Comparison of ENCODE assay signal across 8 cellular contexts in the genomic region with DNA sequence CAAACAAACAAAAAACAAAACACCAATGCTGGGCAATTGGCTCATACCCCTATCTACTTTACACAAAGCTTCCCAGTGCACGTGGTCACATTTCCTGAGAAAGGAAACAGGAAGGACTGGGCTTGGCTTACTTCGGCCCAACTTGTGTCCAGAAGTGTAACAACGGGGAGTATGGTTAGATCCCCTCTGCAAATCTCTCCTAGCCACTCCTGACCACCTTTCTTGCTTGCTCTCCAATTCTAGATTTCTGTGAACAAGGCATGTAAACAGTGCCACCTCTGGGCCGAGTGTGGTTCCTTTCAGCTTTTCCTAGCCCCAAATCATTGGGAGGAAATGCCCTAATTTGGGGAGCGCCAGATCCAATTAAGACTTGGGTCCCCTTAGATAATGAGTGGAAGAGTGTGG. TPM values are rescaled to one million over a fixed set of nuclear protein-coding genes. Genes with fewer than 3 reads are reported as not detected.
DNase-seq lines count a peak whose midpoint lies in the region; ATAC-seq, FAIRE-seq and TF ChIP-seq lines count a peak whose summit lies in the region.

No MANE protein-coding gene starts in this region.

- ATAC-seq in pancreas (peak in 3 of 4 donors; percentile 47 to 65 (median 55)), HG03378 (IDR thresholded peaks at IDR 0.05; ENCODE audit: unreplicated experiment) (no peak)

- H3K4me1 ChIP-seq in OCI-LY7 (ENCODE audit: insufficient read depth, low read length, poor library complexity, severe bottlenecking) (peaks cover 8% of the 10 kb centered on the region), pancreas (no peaks in the 10 kb centered on the region)

- H3K27me3 ChIP-seq in pancreas = no peaks in the 10 kb centered on the region

- POLR2A ChIA-PET in OCI-LY7 (lab: Charles Lee) = no interaction called here

- BruUV-seq in OCI-LY7 (replicated peaks; lab: Mats Ljungman, UMichigan) = no TSS peak

- no peak for FAIRE-seq in pancreas (lab: Jason Lieb, UNC)

- H4K20me1 ChIP-seq in OCI-LY7 (ENCODE audit: insufficient read depth, low read length) = no peaks in the 10 kb centered on the region

- intact Hi-C loops in OCI-LY7 (cut with micrococcal nuclease; ENCODE audit: unreplicated experiment) (no loop called here), pancreas (cut with DNase I) (no loop called here)

- no peak overlapping the region for H3K4me3 ChIP-seq in OCI-LY7 (ENCODE audit: low read depth, low read length, poor library complexity, severe bottlenecking)
- no peak overlapping the region for H3K4me3 ChIP-seq in pancreas

- CTCF ChIA-PET in OCI-LY7 (lab: Charles Lee; ENCODE audit: unreplicated experiment) = no interaction called here

- no peak overlapping the region for H3K27ac ChIP-seq in OCI-LY7 (ENCODE audit: low read depth, low read length, poor library complexity, severe bottlenecking)
- no peak overlapping the region for H3K27ac ChIP-seq in pancreas

- H3K36me3 ChIP-seq in OCI-LY7 (ENCODE audit: insufficient read depth, low read length) (peaks cover 38% of the 10 kb centered on the region), pancreas (peaks cover 0 to 27% (median 13%) of the 10 kb centered on the region in 3 donors)

- H2AFZ ChIP-seq in OCI-LY7 (ENCODE audit: low read length) = no peak overlapping the region

- DNase-seq in DMS114 treated with DMSO at 0.1 percent for 48 hours (lab: John Stamatoyannopoulos, UW; ENCODE audit: unreplicated experiment) (peak; percentile 18), OCI-LY7 (ENCODE audit: low spot score) (no peak), fibroblast of gingiva (ENCODE audit: low read depth) (peak; percentile 24), pancreas (no peak), germinal center (ENCODE audit: low spot score) (no peak), NCI-H526 treated with DMSO at 0.1 percent for 48 hours (lab: John Stamatoyannopoulos, UW) (no peak), NCI-H146 (lab: John Stamatoyannopoulos, UW) (no peak)

- H3K4me2 ChIP-seq in OCI-LY7 (ENCODE audit: low read length) = no peak overlapping the region

- H3K9me2 ChIP-seq in OCI-LY7 (ENCODE audit: insufficient read depth, low read length) = no peaks in the 10 kb centered on the region

- H3K9me3 ChIP-seq in OCI-LY7 (ENCODE audit: low read length) (no peaks in the 10 kb centered on the region), pancreas (no peaks in the 10 kb centered on the region)

- 66 to 71% methylated on average over 5 of the region's 5 CpGs for WGBS in pancreas, 2 donors

- TF ChIP-seq CTCF in OCI-LY7 (conservative IDR thresholded peaks at IDR 0.05; ENCODE audit: low read length) (peak; percentile 47), pancreas (IDR thresholded peaks at IDR 0.05) (peak in 1 of 4 donors; percentile 21)

- no peaks in the 10 kb centered on the region for H3K79me2 ChIP-seq in OCI-LY7 (ENCODE audit: insufficient read depth, low read depth, low read length)

RNA-seq across cellular contexts. Expression of a gene that starts 21.0 kb away (rescaled TPM):
- total RNA-seq in OCI-LY7 (2014; rRNA removed; shearing (Covaris generic)) = 9.3 and 12.3 TPM in 2 replicates
- total RNA-seq in OCI-LY7 (2022) (18.3 and 18.4 TPM in 2 replicates), pancreas (10 to 100 TPM in 2 of 6 donors, 1 to 10 TPM in 4; 8.7 to 15.0 (median 9.9) TPM)
- polyA plus RNA-seq in pancreas = 1 to 10 TPM; 4.3 to 5.5 TPM

RNA-seq across cellular contexts. Expression of a gene that starts 36.5 kb away (rescaled TPM):
- total RNA-seq in OCI-LY7 (2014; rRNA removed; shearing (Covaris generic)) = 5.1 and 7.0 TPM in 2 replicates
- total RNA-seq in OCI-LY7 (2022) (12.2 and 12.4 TPM in 2 replicates), pancreas (1 to 10 TPM; 2.6 to 5.2 (median 3.4) TPM)
- polyA plus RNA-seq in pancreas = 1 to 10 TPM; 1.6 to 1.7 TPM

RNA-seq across cellular contexts. Expression of a gene that starts 45.6 kb away (rescaled TPM):
- total RNA-seq in OCI-LY7 (2014; rRNA removed; shearing (Covaris generic)) = 32.1 and 38.6 TPM in 2 replicates
- total RNA-seq in OCI-LY7 (2022) = 32.7 and 39.3 TPM in 2 replicates
- total RNA-seq in pancreas = 10 to 100 TPM; 22.3 to 40.1 (median 27.1) TPM
- polyA plus RNA-seq in pancreas = 10 to 100 TPM; 36.4 to 44.9 TPM

Comparison
In these comparisons a context has a peak if more than half of its experiments do, and no peak if none do; other contexts are left out.
1. DNase-seq: peak in DMS114 treated with DMSO at 0.1 percent for 48 hours (single experiment) and fibroblast of gingiva (single experiment); none in OCI-LY7 (single experiment), pancreas (0 of 6), germinal center (single experiment), NCI-H526 treated with DMSO at 0.1 percent for 48 hours (single experiment) and NCI-H146 (single experiment).